ENCODE assay signal across 8 cellular contexts in genomic region chr1:10211805-10212405, GRCh38. TPM values are rescaled to one million over a fixed set of nuclear protein-coding genes. Genes with fewer than 3 reads are reported as not detected.
DNase-seq lines count a peak whose midpoint lies in the region; ATAC-seq and TF ChIP-seq lines count a peak whose summit lies in the region.

No MANE protein-coding gene starts in this region.

- no peak for TF ChIP-seq POLR2A in esophagus squamous epithelium (IDR thresholded peaks at IDR 0.05)

- WGBS in esophagus squamous epithelium, 2 donors = 25 to 27% methylated on average over 11 of the region's 11 CpGs

- H3K4me3 Mint-ChIP-seq in activated naive CD4-positive, alpha-beta T cell treated with anti-CD3 and anti-CD28 coated beads for 36 hours = peak overlapping the region; percentile 72

- no peak overlapping the region for H3K27ac Mint-ChIP-seq in activated naive CD4-positive, alpha-beta T cell treated with anti-CD3 and anti-CD28 coated beads for 36 hours

- CTCF ChIA-PET in activated naive CD4-positive, alpha-beta T cell treated with anti-CD3 and anti-CD28 coated beads for 36 hours (lab: Charles Lee) = interaction anchor here (0.9 kb wide), 2 partner anchors 71 to 204 kb away, joined by 3 to 4 read pairs; no protein-coding TSS in a partner anchor

- no peaks in the 10 kb centered on the region for H3K36me3 ChIP-seq in esophagus squamous epithelium

- intact Hi-C loops in activated naive CD4-positive, alpha-beta T cell treated with anti-CD3 and anti-CD28 coated beads for 36 hours (cut with micrococcal nuclease) = loop anchor here (1.0 to 2.0 kb wide), 2 partner anchors 42 to 283 kb away; no protein-coding TSS in a partner anchor
- intact Hi-C loops in esophagus squamous epithelium (cut with DNase I) = loop anchor here (10.0 kb wide), 1 partner anchor 123 kb away; no protein-coding TSS in a partner anchor

- peak; percentile 9 for ATAC-seq in omental fat pad (ENCODE audit: low FRiP score)

- no peaks in the 10 kb centered on the region for H3K9me3 Mint-ChIP-seq in activated naive CD4-positive, alpha-beta T cell treated with anti-CD3 and anti-CD28 coated beads for 36 hours

- peak overlapping the region; percentile 89 to 96 (median 90) for H3K4me3 ChIP-seq in esophagus squamous epithelium

- no peaks in the 10 kb centered on the region for H3K27me3 ChIP-seq in esophagus squamous epithelium

- H3K4me1 Mint-ChIP-seq in activated naive CD4-positive, alpha-beta T cell treated with anti-CD3 and anti-CD28 coated beads for 36 hours (ENCODE audit: low read depth) = peaks cover 42% of the 10 kb centered on the region

- no peak for TF ChIP-seq CTCF in esophagus squamous epithelium (IDR thresholded peaks at IDR 0.05)
- TF ChIP-seq CTCF in omental fat pad (IDR thresholded peaks at IDR 0.05) = no peak

- no peaks in the 10 kb centered on the region for H3K27me3 Mint-ChIP-seq in activated naive CD4-positive, alpha-beta T cell treated with anti-CD3 and anti-CD28 coated beads for 36 hours (ENCODE audit: low read depth)

- H3K27ac ChIP-seq in esophagus squamous epithelium = peak overlapping the region; percentile 94 to 100 (median 100)

- H3K9me3 ChIP-seq in esophagus squamous epithelium = no peaks in the 10 kb centered on the region

- DNase-seq in activated naive CD4-positive, alpha-beta T cell treated with anti-CD3 and anti-CD28 coated beads for 36 hours = peak; percentile 30
- no peak for DNase-seq in activated naive CD4-positive, alpha-beta T cell (lab: John Stamatoyannopoulos, UW)
- DNase-seq in SW480 (ENCODE audit: low spot score) = peak; percentile 55
- no peak for DNase-seq in esophagus squamous epithelium (lab: John Stamatoyannopoulos, UW)
- DNase-seq in omental fat pad (ENCODE audit: low spot score) = no peak
- DNase-seq in middle frontal gyrus (ENCODE audit: extremely low spot score, low spot score) = no peak
- DNase-seq in NCI-H1048 (lab: John Stamatoyannopoulos, UW) = no peak
- DNase-seq in activated gamma-delta T cell (lab: John Stamatoyannopoulos, UW) = no peak

- H3K4me1 ChIP-seq in esophagus squamous epithelium = peaks cover 15 to 62% (median 24%) of the 10 kb centered on the region in 3 donors

- no peaks in the 10 kb centered on the region for H3K36me3 Mint-ChIP-seq in activated naive CD4-positive, alpha-beta T cell treated with anti-CD3 and anti-CD28 coated beads for 36 hours (ENCODE audit: low read depth)

RNA-seq across cellular contexts. Expression of gene KIF1B, which starts 1.5 kb away (rescaled TPM):
- 1 to 10 TPM; 6.1 to 6.2 TPM for total RNA-seq in activated naive CD4-positive, alpha-beta T cell treated with anti-CD3 and anti-CD28 coated beads for 36 hours
- 10 to 100 TPM; 27.1 to 40.6 (median 38.1) TPM for total RNA-seq in esophagus squamous epithelium
- total RNA-seq in omental fat pad = 10 to 100 TPM; 45.7 to 63.5 (median 52.1) TPM

Comparison
In these comparisons a context has a peak if more than half of its experiments do, and no peak if none do; other contexts are left out.
1. DNase-seq: peak in activated naive CD4-positive, alpha-beta T cell treated with anti-CD3 and anti-CD28 coated beads for 36 hours (single experiment) and SW480 (single experiment); none in activated naive CD4-positive, alpha-beta T cell (0 of 4), esophagus squamous epithelium (single experiment), omental fat pad (single experiment), middle frontal gyrus (single experiment), NCI-H1048 (single experiment) and activated gamma-delta T cell (single experiment).